In the genomic region with DNA sequence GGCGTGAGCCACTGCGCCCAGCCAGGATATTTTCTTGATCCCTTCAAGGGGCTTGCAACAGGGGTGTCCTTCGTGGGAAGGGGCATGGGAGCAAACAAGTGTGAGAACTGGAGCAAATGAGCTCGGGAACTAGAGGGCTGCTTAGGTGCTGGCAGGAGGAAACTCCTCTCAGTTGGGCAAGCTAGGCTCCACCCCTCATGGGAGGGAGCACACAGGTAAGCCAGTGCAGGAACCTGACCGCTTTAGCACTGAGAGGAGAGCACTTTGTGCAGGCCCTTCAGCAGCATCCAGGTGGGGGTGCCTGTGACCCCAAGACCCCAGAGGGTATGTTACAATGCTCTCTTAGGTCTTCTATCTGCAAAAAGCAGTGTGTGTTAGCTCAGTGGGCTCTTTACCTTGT, we compare ENCODE assay signal across 1 cellular context.
TF ChIP-seq lines count a peak whose summit lies in the region.

No MANE protein-coding gene starts in this region.

TF ChIP-seq in GM23338, 12 proteins besides CTCF, POLR2A, EP300 and RAD21 (continued from another document):
- TF ChIP-seq, protein P1, sequence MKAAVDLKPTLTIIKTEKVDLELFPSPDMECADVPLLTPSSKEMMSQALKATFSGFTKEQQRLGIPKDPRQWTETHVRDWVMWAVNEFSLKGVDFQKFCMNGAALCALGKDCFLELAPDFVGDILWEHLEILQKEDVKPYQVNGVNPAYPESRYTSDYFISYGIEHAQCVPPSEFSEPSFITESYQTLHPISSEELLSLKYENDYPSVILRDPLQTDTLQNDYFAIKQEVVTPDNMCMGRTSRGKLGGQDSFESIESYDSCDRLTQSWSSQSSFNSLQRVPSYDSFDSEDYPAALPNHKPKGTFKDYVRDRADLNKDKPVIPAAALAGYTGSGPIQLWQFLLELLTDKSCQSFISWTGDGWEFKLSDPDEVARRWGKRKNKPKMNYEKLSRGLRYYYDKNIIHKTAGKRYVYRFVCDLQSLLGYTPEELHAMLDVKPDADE (IDR thresholded peaks at IDR 0.05), result no peak
- TF ChIP-seq CREB1 (CRISPR knock-in tag; IDR thresholded peaks at IDR 0.05; ENCODE audit: low read depth), result no peak
TF ChIP-seq in GM23338: peak in this region for 0.
